24 cellular contexts compared by ENCODE assay signal in the genomic region with DNA sequence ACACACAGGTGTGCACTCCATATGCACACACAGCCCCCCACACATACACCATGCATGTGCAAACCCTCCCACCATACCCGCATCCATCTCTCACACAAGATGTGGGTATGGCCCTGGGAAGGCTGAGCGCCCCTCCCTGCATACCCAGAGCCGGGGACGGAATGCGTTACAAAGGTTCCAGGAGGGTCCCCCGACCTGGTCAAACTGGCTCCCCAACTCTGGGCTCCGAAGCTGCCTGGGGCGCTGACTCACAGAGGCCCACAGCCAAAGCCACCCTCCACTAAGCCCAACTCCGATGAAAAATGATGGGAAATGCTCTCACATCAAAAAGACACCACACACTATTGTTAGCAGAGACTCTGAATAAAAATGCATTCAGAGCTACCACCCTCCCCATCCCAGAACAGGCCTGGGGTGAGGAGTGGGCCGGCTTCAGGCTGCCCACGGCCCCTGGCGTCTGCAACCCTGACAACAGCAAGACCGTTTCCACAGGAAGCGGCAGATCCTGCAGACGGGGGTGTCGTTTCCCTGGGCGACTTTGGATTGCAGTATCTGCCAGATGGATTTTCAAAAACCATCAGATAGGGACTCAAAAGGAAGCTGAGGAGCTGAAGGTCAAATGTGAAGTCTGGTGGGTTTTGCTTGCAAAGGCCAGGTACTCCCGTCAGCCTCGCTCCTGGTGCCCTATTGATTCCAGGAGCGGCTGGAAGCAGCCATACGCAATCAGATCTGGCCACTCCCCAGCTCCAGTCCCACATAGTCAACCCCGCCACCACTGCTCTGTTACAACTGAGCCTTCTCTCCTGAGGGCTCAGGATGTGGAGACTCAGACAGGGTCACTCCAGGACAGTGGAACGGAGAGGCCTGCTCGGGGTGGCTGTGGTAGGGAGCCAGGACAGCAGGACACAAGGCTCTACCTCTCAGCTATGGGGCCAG. TPM values are rescaled to one million over a fixed set of nuclear protein-coding genes. Genes with fewer than 3 reads are reported as not detected.
A peak's percentile ranks its signal among the peaks of the same experiment; 100 is the strongest.
DNase-seq lines count a peak whose midpoint lies in the region; ATAC-seq and TF ChIP-seq lines count a peak whose summit lies in the region.
"Had no signal": no experiment of that assay in that cellular context is flagged by ENCODE, and none has a peak within 500 bp of the region (broad histone marks: within the 10 kb centered on the region; RNA-seq: fewer than 3 reads in every experiment).

No MANE protein-coding gene starts in this region.

- in situ Hi-C loops in transverse colon (cut with MboI; ENCODE audit: low pct_ligation_motif_present in 1 of 4, low pct_unique_long_range_greater_than_20kb in 1 of 4, low sequenced_read_pairs in 3 of 4): no loop called here

- no peak for TF ChIP-seq EP300 in transverse colon (IDR thresholded peaks at IDR 0.05; ENCODE audit: low read depth)

- ATAC-seq in Right ventricle myocardium inferior (peak; percentile 66), right cardiac atrium (peak; percentile 30 to 47)
- ATAC-seq: activated CD4-positive, alpha-beta T cell treated with anti-CD3 and anti-CD28 coated beads for 36 hours; activated naive CD4-positive, alpha-beta T cell treated with anti-CD3 and anti-CD28 coated beads, Interleukin-2, amount 50 U/mL, for 72 hours; GM12878 had no signal

- no peak for DNase-seq in Right ventricle myocardium inferior (ENCODE audit: missing footprints)
- no peak for DNase-seq in cardiac septum (ENCODE audit: low spot score)
- peak; percentile 12 for DNase-seq in astrocyte of the hippocampus (ENCODE audit: low read depth, low spot score)
- DNase-seq in right cardiac atrium: peak in 1 of 3 donors; percentile 34
- peak; percentile 65 for DNase-seq in spleen
- no peak for DNase-seq in transverse colon
- no peak for DNase-seq in activated naive CD4-positive, alpha-beta T cell treated with anti-CD3 and anti-CD28 coated beads, Interleukin-2, amount 50 U/mL, for 16 hours
- no peak for DNase-seq in activated CD4-positive, CD25-positive, alpha-beta regulatory T cell treated with anti-CD3 and anti-CD28 coated beads, Interleukin-2, amount 50 U/mL, for 72 hours
- DNase-seq: 8988T; activated CD4-positive, alpha-beta T cell treated with anti-CD3 and anti-CD28 coated beads for 36 hours; cerebellar nuclear complex; DMS79 treated with DMSO at 0.1 percent for 48 hours; esophagus squamous epithelium; Karpas-422; MV-4-11; NCI-H1694; small intestine; stimulated activated CD4-positive, alpha-beta T cell treated with anti-CD3 and anti-CD28 coated beads, Interleukin-2, amount 100 ng/mL, for 48 hours; stimulated activated naive CD4-positive, alpha-beta T cell treated with Interleukin-2 at 50 U/mL for 16 hours had no signal

- H3K27ac ChIP-seq in right cardiac atrium (ENCODE audit: low read length) (no peak overlapping the region), spleen (no peak overlapping the region), transverse colon (no peak overlapping the region)
- H3K27ac ChIP-seq: ascending aorta, neural progenitor cell, tibial nerve had no signal

- TF ChIP-seq POLR2A in spleen (IDR thresholded peaks at IDR 0.05) (no peak), transverse colon (IDR thresholded peaks at IDR 0.05) (no peak)

- whole genome bisulfite sequencing in right cardiac atrium: 60% methylated on average over 24 of the region's 24 CpGs
- WGBS in spleen, 5 donors: 73 to 83% (median 75%) methylated on average over 22 to 24 of the region's 24 CpGs
- 84% methylated on average over 24 of the region's 24 CpGs; no CpG with 5 or more reads in 1 of the 2 donors for WGBS in transverse colon (ENCODE audit: low coverage in 1 of 2), 2 donors

- intact Hi-C loops in Right ventricle myocardium inferior (cut with DNase I): no loop called here
- intact Hi-C loops in cardiac septum (cut with DNase I): no loop called here
- intact Hi-C loops in right cardiac atrium (cut with DNase I): no loop called here
- intact Hi-C loops in spleen (cut with DNase I; ENCODE audit: low total_unique reads): no loop called here
- intact Hi-C loops in transverse colon (cut with DNase I; ENCODE audit: low total_unique reads): no loop called here

- no peaks in the 10 kb centered on the region for H3K27me3 ChIP-seq in right cardiac atrium (ENCODE audit: control insufficient read depth, insufficient read depth)
- no peaks in the 10 kb centered on the region for H3K27me3 ChIP-seq in spleen (replicated peaks in 1 of 7)
- H3K27me3 ChIP-seq in transverse colon: no peaks in the 10 kb centered on the region
- H3K27me3 ChIP-seq: ascending aorta, esophagus squamous epithelium, neural progenitor cell, tibial nerve had no signal

- H3K9me3 ChIP-seq in right cardiac atrium (ENCODE audit: control insufficient read depth, low read length) (no peaks in the 10 kb centered on the region), spleen (no peaks in the 10 kb centered on the region), transverse colon (no peaks in the 10 kb centered on the region)
- H3K9me3 ChIP-seq: ascending aorta, esophagus squamous epithelium, tibial nerve had no signal

- TF ChIP-seq CTCF in spleen (IDR thresholded peaks at IDR 0.05 in 8 of 11, conservative IDR thresholded peaks at IDR 0.05 in 3 of 11) (no peak), transverse colon (IDR thresholded peaks at IDR 0.05) (no peak)

- peaks cover 3% of the 10 kb centered on the region for H3K4me1 ChIP-seq in right cardiac atrium (ENCODE audit: control insufficient read depth, insufficient read depth, low read length)
- H3K4me1 ChIP-seq in spleen: peaks cover 0 to 15% (median 5%) of the 10 kb centered on the region in 6 donors
- H3K4me1 ChIP-seq in transverse colon: no peaks in the 10 kb centered on the region
- H3K4me1 ChIP-seq: ascending aorta, neural progenitor cell, tibial nerve had no signal

- H3K36me3 ChIP-seq in spleen: peaks cover 0 to 75% (median 26%) of the 10 kb centered on the region in 6 donors
- no peaks in the 10 kb centered on the region for H3K36me3 ChIP-seq in transverse colon
- H3K36me3 ChIP-seq: neural progenitor cell had no signal

- no peak overlapping the region for H3K4me3 ChIP-seq in right cardiac atrium (ENCODE audit: low read length)
- H3K4me3 ChIP-seq in spleen: no peak overlapping the region
- H3K4me3 ChIP-seq in transverse colon: no peak overlapping the region
- H3K4me3 ChIP-seq: ascending aorta, esophagus squamous epithelium, GM12878, neural progenitor cell, tibial nerve had no signal

RNA-seq across cellular contexts. Expression of a gene that starts 14.3 kb away (rescaled TPM):
- total RNA-seq in Right ventricle myocardium inferior: 32.1 TPM
- 30.1 TPM for total RNA-seq in cardiac septum
- total RNA-seq in right cardiac atrium: 10 to 100 TPM; 27.7 to 37.5 (median 34.9) TPM
- polyA plus RNA-seq in right cardiac atrium: 30.1 TPM
- 10 to 100 TPM; 54.8 to 98.3 (median 70.7) TPM for total RNA-seq in spleen
- 10 to 100 TPM; 38.4 to 72.2 (median 62.0) TPM for polyA plus RNA-seq in spleen
- total RNA-seq in transverse colon: 100 to 1,000 TPM in 3 of 4 donors, 10 to 100 TPM in 1; 92.6 to 323 (median 218) TPM

Comparison
In these comparisons a context has a peak if more than half of its experiments do, and no peak if none do; other contexts are left out.
1. DNase-seq: peak in astrocyte of the hippocampus (single experiment) and spleen (single experiment); none in Right ventricle myocardium inferior (single experiment), cardiac septum (single experiment), transverse colon (single experiment), activated naive CD4-positive, alpha-beta T cell treated with anti-CD3 and anti-CD28 coated beads, Interleukin-2, amount 50 U/mL, for 16 hours (single experiment) and activated CD4-positive, CD25-positive, alpha-beta regulatory T cell treated with anti-CD3 and anti-CD28 coated beads, Interleukin-2, amount 50 U/mL, for 72 hours (single experiment).